Comparison of ENCODE assay signal across 2 cellular contexts in the genomic region with DNA sequence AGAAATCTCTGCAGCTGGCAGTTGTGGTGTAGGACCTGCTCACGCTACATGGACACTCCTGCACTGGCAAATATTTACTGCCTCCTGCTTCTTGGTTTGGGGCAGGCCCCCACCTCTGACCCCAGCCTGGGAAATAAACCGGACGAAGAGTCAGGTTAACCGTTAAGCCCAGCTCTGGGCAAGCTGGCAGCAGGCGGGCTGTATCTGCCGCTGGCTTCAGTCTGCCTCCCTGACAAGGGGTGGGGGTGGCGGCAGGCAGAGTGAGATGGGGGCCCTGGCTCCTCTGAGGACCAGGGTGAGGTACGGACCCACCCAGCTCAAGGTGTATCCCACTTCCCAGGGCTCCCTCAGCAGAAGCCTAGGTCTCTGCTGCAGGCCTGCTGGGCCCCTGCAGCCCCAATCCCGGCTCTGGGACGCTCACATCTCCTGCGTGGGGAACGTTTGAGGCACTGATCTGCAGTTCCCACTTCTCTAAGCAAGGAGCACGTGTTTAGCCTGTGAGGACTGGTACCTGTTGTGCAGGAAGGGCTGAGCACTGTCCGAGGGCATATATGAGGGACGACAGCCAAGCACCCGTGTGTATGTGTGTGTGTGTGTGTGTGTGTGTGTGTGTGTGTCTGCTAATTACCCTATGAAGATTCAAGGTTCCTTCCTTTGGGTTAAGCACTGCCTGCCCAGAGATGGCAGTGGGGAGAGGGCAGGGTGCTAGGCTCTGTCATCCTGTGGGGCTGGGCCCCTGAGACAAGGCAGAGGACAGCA.
TF ChIP-seq lines count a peak whose summit lies in the region.

No MANE protein-coding gene starts in this region.

TF ChIP-seq in H1, 55 proteins besides CTCF, POLR2A, EP300 and RAD21:
- TF ChIP-seq MAFK (IDR thresholded peaks at IDR 0.05; ENCODE audit: low read depth, low read length): no peak
TF ChIP-seq in H1: peak in this region for 0.

TF ChIP-seq in HEK293T, 16 proteins besides CTCF, POLR2A, EP300 and RAD21:
- TF ChIP-seq SUZ12 (IDR thresholded peaks at IDR 0.05) (no peak), ZNF384 (IDR thresholded peaks at IDR 0.05) (no peak), FOXA1 (IDR thresholded peaks at IDR 0.05) (no peak), FOXM1 (IDR thresholded peaks at IDR 0.05; ENCODE audit: borderline replicate concordance) (no peak), ELF4 (IDR thresholded peaks at IDR 0.05) (no peak), BHLHE40 (IDR thresholded peaks at IDR 0.05; ENCODE audit: borderline replicate concordance) (no peak), HDGF (IDR thresholded peaks at IDR 0.05; ENCODE audit: borderline replicate concordance) (no peak), LEF1 (IDR thresholded peaks at IDR 0.05; ENCODE audit: borderline replicate concordance) (no peak), L3MBTL2 (conservative IDR thresholded peaks at IDR 0.05) (no peak), NFRKB (IDR thresholded peaks at IDR 0.05) (no peak), ARNT (IDR thresholded peaks at IDR 0.05) (no peak), TARDBP (IDR thresholded peaks at IDR 0.05) (no peak), FOXK2 (IDR thresholded peaks at IDR 0.05) (no peak)
- TF ChIP-seq, protein P1, sequence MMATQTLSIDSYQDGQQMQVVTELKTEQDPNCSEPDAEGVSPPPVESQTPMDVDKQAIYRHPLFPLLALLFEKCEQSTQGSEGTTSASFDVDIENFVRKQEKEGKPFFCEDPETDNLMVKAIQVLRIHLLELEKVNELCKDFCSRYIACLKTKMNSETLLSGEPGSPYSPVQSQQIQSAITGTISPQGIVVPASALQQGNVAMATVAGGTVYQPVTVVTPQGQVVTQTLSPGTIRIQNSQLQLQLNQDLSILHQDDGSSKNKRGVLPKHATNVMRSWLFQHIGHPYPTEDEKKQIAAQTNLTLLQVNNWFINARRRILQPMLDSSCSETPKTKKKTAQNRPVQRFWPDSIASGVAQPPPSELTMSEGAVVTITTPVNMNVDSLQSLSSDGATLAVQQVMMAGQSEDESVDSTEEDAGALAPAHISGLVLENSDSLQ (IDR thresholded peaks at IDR 0.05): no peak
